9 cellular contexts compared by ENCODE assay signal in genomic region chr1:24909388-24909898, GRCh38. TPM values are rescaled to one million over a fixed set of nuclear protein-coding genes. Genes with fewer than 3 reads are reported as not detected.
DNase-seq lines count a peak whose midpoint lies in the region; ATAC-seq and TF ChIP-seq lines count a peak whose summit lies in the region.
"Had no signal": no experiment of that assay in that cellular context is flagged by ENCODE, and none has a peak within 500 bp of the region (broad histone marks: within the 10 kb centered on the region; RNA-seq: fewer than 3 reads in every experiment).

No MANE protein-coding gene starts in this region.

- H3K27ac ChIP-seq in heart right ventricle, result no peak overlapping the region

- H3K36me3 ChIP-seq in heart right ventricle, result peaks cover 0 to 37% (median 0%) of the 10 kb centered on the region in 9 donors

- peaks cover 34% of the 10 kb centered on the region for H3K4me1 Mint-ChIP-seq in activated naive CD4-positive, alpha-beta T cell treated with anti-CD3 and anti-CD28 coated beads for 36 hours (ENCODE audit: low read depth)
- H3K4me1 Mint-ChIP-seq in activated CD4-positive, alpha-beta memory T cell treated with anti-CD3 and anti-CD28 coated beads for 36 hours (ENCODE audit: low read depth), result peaks cover 52% of the 10 kb centered on the region

- H3K27me3 ChIP-seq in heart right ventricle, result peaks cover 0 to 15% (median 5%) of the 10 kb centered on the region in 7 donors

- peaks cover 52% of the 10 kb centered on the region for H3K36me3 Mint-ChIP-seq in activated naive CD4-positive, alpha-beta T cell treated with anti-CD3 and anti-CD28 coated beads for 36 hours (ENCODE audit: low read depth)
- H3K36me3 Mint-ChIP-seq in activated CD4-positive, alpha-beta memory T cell treated with anti-CD3 and anti-CD28 coated beads for 36 hours, result peaks cover 68% of the 10 kb centered on the region

- H3K27me3 Mint-ChIP-seq in activated naive CD4-positive, alpha-beta T cell treated with anti-CD3 and anti-CD28 coated beads for 36 hours (ENCODE audit: low read depth), result no peaks in the 10 kb centered on the region
- H3K27me3 Mint-ChIP-seq in activated CD4-positive, alpha-beta memory T cell treated with anti-CD3 and anti-CD28 coated beads for 36 hours, result no peaks in the 10 kb centered on the region
- H3K27me3 Mint-ChIP-seq: activated B cell treated with CpG ODN at 0.5 μM for 24 hours had no signal

- peak; percentile 36 to 68 (median 60) for ATAC-seq in heart right ventricle
- ATAC-seq in sciatic nerve, result peak; percentile 50
- ATAC-seq in GM21423 (IDR thresholded peaks at IDR 0.05; ENCODE audit: unreplicated experiment), result no peak
- no peak for ATAC-seq in GM18861 (IDR thresholded peaks at IDR 0.05; ENCODE audit: unreplicated experiment)
- ATAC-seq in GM21737 (IDR thresholded peaks at IDR 0.05; ENCODE audit: unreplicated experiment), result no peak

- peak in 7 of 9 donors; percentile 28 to 57 (median 43) for TF ChIP-seq CTCF in heart right ventricle (IDR thresholded peaks at IDR 0.05)

- intact Hi-C loops in activated naive CD4-positive, alpha-beta T cell treated with anti-CD3 and anti-CD28 coated beads for 36 hours (cut with micrococcal nuclease), result no loop called here
- intact Hi-C loops in activated CD4-positive, alpha-beta memory T cell treated with anti-CD3 and anti-CD28 coated beads for 36 hours (cut with micrococcal nuclease), result no loop called here
- intact Hi-C loops in heart right ventricle (cut with DNase I), result loop anchor here in 2 of 10 donors (10.0 kb wide), 1 partner anchor 55 kb away; no protein-coding TSS in a partner anchor
- intact Hi-C loops in sciatic nerve (cut with DNase I), result no loop called here

- no peaks in the 10 kb centered on the region for H3K9me3 ChIP-seq in heart right ventricle

- no peak overlapping the region for H3K4me3 Mint-ChIP-seq in activated naive CD4-positive, alpha-beta T cell treated with anti-CD3 and anti-CD28 coated beads for 36 hours
- H3K4me3 Mint-ChIP-seq in activated CD4-positive, alpha-beta memory T cell treated with anti-CD3 and anti-CD28 coated beads for 36 hours, result no peak overlapping the region
- H3K4me3 Mint-ChIP-seq: activated B cell treated with CpG ODN at 0.5 μM for 24 hours had no signal

- CTCF ChIA-PET in activated naive CD4-positive, alpha-beta T cell treated with anti-CD3 and anti-CD28 coated beads for 36 hours (lab: Charles Lee), result no interaction called here
- CTCF ChIA-PET in activated CD4-positive, alpha-beta memory T cell treated with anti-CD3 and anti-CD28 coated beads for 36 hours (lab: Charles Lee), result interaction anchor here (1.8 kb wide), 1 partner anchor 11 kb away, joined by 6 read pairs; no protein-coding TSS in a partner anchor

- POLR2A ChIA-PET in activated CD4-positive, alpha-beta memory T cell treated with anti-CD3 and anti-CD28 coated beads for 36 hours (lab: Charles Lee), result interaction anchor here (7.1 kb wide), 1 partner anchor 17 kb away, joined by 69 read pairs; the partner anchor contains the start of gene RUNX3

- WGBS in heart right ventricle, 2 donors, result 20 to 30% methylated on average over 15 of the region's 15 CpGs

- H3K27ac Mint-ChIP-seq in activated naive CD4-positive, alpha-beta T cell treated with anti-CD3 and anti-CD28 coated beads for 36 hours, result peak overlapping the region; percentile 85
- peak overlapping the region; percentile 81 for H3K27ac Mint-ChIP-seq in activated CD4-positive, alpha-beta memory T cell treated with anti-CD3 and anti-CD28 coated beads for 36 hours
- H3K27ac Mint-ChIP-seq: activated B cell treated with CpG ODN at 0.5 μM for 24 hours had no signal

- H3K4me1 ChIP-seq in heart right ventricle, result peaks cover 0 to 13% (median 0%) of the 10 kb centered on the region in 9 donors

- no peak for DNase-seq in activated naive CD4-positive, alpha-beta T cell treated with anti-CD3 and anti-CD28 coated beads for 36 hours
- DNase-seq in activated naive CD4-positive, alpha-beta T cell treated with anti-CD3 and anti-CD28 coated beads, Interleukin-2, amount 50 U/mL, for 16 hours, result no peak
- no peak for DNase-seq in activated CD4-positive, alpha-beta memory T cell treated with anti-CD3 and anti-CD28 coated beads for 36 hours
- DNase-seq in heart right ventricle (peak; percentile 55), sciatic nerve (ENCODE audit: low spot score) (peak; percentile 75)
- DNase-seq: activated B cell treated with CpG ODN at 0.5 μM for 24 hours had no signal

- no peak overlapping the region for H3K4me3 ChIP-seq in heart right ventricle

- H3K9me3 Mint-ChIP-seq in activated naive CD4-positive, alpha-beta T cell treated with anti-CD3 and anti-CD28 coated beads for 36 hours, result no peaks in the 10 kb centered on the region
- no peaks in the 10 kb centered on the region for H3K9me3 Mint-ChIP-seq in activated CD4-positive, alpha-beta memory T cell treated with anti-CD3 and anti-CD28 coated beads for 36 hours
- H3K9me3 Mint-ChIP-seq: activated B cell treated with CpG ODN at 0.5 μM for 24 hours had no signal

RNA-seq across cellular contexts. Expression of gene RUNX3, which starts 20.6 kb away (rescaled TPM):
- total RNA-seq in activated naive CD4-positive, alpha-beta T cell treated with anti-CD3 and anti-CD28 coated beads for 36 hours, result 10 to 100 TPM; 72.3 to 83.8 TPM
- total RNA-seq in activated CD4-positive, alpha-beta memory T cell treated with anti-CD3 and anti-CD28 coated beads for 36 hours, result 100 to 1,000 TPM; 153 to 155 TPM
- 1 to 10 TPM in 2 of 10 donors, under 1 TPM in 8; 0.15 to 5.9 (median 0.40) TPM for total RNA-seq in heart right ventricle
- under 1 TPM; 0.07 to 0.35 TPM for polyA plus RNA-seq in heart right ventricle
- 2.0 TPM for total RNA-seq in sciatic nerve

Comparison
In these comparisons a context has a peak if more than half of its experiments do, and no peak if none do; other contexts are left out.
1. DNase-seq: peak in heart right ventricle (2 of 2) and sciatic nerve (single experiment); none in activated naive CD4-positive, alpha-beta T cell treated with anti-CD3 and anti-CD28 coated beads for 36 hours (single experiment), activated naive CD4-positive, alpha-beta T cell treated with anti-CD3 and anti-CD28 coated beads, Interleukin-2, amount 50 U/mL, for 16 hours (single experiment) and activated CD4-positive, alpha-beta memory T cell treated with anti-CD3 and anti-CD28 coated beads for 36 hours (single experiment).
2. ATAC-seq: peak in heart right ventricle (8 of 8) and sciatic nerve (single experiment); none in GM21423 (single experiment), GM18861 (single experiment) and GM21737 (single experiment).
3. RNA of gene RUNX3, which starts 20.6 kb away (total RNA-seq): 153 to 155 TPM in activated CD4-positive, alpha-beta memory T cell treated with anti-CD3 and anti-CD28 coated beads for 36 hours and 72.3 to 83.8 TPM in activated naive CD4-positive, alpha-beta T cell treated with anti-CD3 and anti-CD28 coated beads for 36 hours; 2.0 TPM in sciatic nerve (single experiment) and 0.15 to 5.9 TPM in heart right ventricle; every median in the first group is over 10 times any median in the second.